8 cellular contexts compared by ENCODE assay signal in the genomic region with DNA sequence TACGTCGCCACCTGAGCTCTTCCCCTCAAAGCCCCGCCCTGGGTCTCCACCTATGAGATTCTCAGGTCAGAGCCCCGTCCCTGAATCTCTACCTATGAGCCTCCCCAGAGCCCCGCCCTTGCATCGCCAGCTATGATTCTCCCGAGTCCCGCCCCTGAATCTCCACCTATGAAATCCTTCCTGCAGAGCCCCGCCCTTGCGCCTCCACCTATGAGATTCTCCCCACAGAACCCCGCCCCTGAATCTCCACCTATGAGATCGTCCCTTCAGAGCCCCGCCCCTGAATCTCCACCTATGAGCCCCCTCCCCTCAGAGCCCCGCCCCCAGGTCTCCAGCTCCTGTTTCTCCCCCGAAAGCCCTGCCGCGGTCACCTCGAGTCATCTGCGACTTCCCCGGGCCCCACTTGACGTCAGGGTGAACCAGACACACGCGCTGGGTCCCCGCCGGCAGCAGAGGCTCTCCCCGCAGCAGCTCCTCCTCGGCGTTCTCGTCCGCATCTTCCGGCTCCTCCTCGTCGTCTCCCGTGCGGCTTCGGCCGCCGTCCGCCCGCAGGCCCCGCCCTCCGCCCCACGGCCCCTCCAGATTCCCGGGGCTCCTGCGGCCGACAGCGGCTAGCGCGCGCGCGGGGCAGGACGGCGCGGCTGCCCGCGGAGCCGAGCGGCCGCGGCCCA. TPM values are rescaled to one million over a fixed set of nuclear protein-coding genes. Genes with fewer than 3 reads are reported as not detected.
A peak's percentile ranks its signal among the peaks of the same experiment; 100 is the strongest.
DNase-seq lines count a peak whose midpoint lies in the region; FAIRE-seq and TF ChIP-seq lines count a peak whose summit lies in the region.

No MANE protein-coding gene starts in this region.

- H3K9me3 Mint-ChIP-seq in glutamatergic neuron (ENCODE audit: unreplicated experiment), result peaks cover 15% of the 10 kb centered on the region

- H3K9ac ChIP-seq in MM.1S (ENCODE audit: low read length), result peak overlapping the region; percentile 85

- H3K36me3 ChIP-seq in MM.1S (replicated peaks; ENCODE audit: insufficient read depth, low read length), result no peaks in the 10 kb centered on the region
- peaks cover 9% of the 10 kb centered on the region for H3K36me3 ChIP-seq in urinary bladder (ENCODE audit: insufficient read depth)

- DNase-seq in EH (ENCODE audit: low read depth) (peak; percentile 99), H54 (ENCODE audit: insufficient read length, low spot score) (peak; percentile 78), MM.1S (peak; percentile 97), glutamatergic neuron (peak; percentile 97), posterior vena cava (ENCODE audit: low spot score) (peak; percentile 99), NCI-H1436 treated with DMSO at 0.1 percent for 48 hours (lab: John Stamatoyannopoulos, UW) (no peak)
- peak; percentile 98 for DNase-seq in activated effector memory CD4-positive, alpha-beta T cell treated with anti-CD3 and anti-CD28 coated beads, Interleukin-2, amount 50 U/mL, for 16 hours

- peak overlapping the region; percentile 70 for H3K4me3 ChIP-seq in MM.1S (ENCODE audit: low read length)
- H3K4me3 ChIP-seq in urinary bladder (ENCODE audit: low read depth, low read length), result peak overlapping the region; percentile 93

- H3K27ac ChIP-seq in MM.1S (ENCODE audit: low read length) (peak overlapping the region; percentile 81; the same call in 1 of the 2 replicates), urinary bladder (ENCODE audit: low read depth) (peak overlapping the region; percentile 99)

- peak overlapping the region; percentile 89 for H3K4me3 Mint-ChIP-seq in glutamatergic neuron (ENCODE audit: unreplicated experiment)

- no peaks in the 10 kb centered on the region for H3K9me3 ChIP-seq in MM.1S (replicated peaks; ENCODE audit: insufficient read depth, low read length)

- no peaks in the 10 kb centered on the region for H3K27me3 ChIP-seq in MM.1S (replicated peaks; ENCODE audit: insufficient read depth, low read length)

- peaks cover 5% of the 10 kb centered on the region for H3K36me3 Mint-ChIP-seq in glutamatergic neuron (ENCODE audit: unreplicated experiment)

- H3K27me3 Mint-ChIP-seq in glutamatergic neuron (ENCODE audit: unreplicated experiment), result peaks cover 14% of the 10 kb centered on the region

- FAIRE-seq in H54 (lab: Jason Lieb, UNC), result no peak

- intact Hi-C loops in posterior vena cava (cut with DNase I), result no loop called here

- TF ChIP-seq CTCF in MM.1S (IDR thresholded peaks at IDR 0.05; ENCODE audit: low read length) (no peak), glutamatergic neuron (IDR thresholded peaks at IDR 0.05; ENCODE audit: partially characterized antibody, unreplicated experiment) (no peak)

- WGBS in urinary bladder, result under 1% methylated on average over 61 of the region's 61 CpGs

- H3K4me1 ChIP-seq in MM.1S (ENCODE audit: low read length) (no peaks in the 10 kb centered on the region), urinary bladder (ENCODE audit: insufficient read depth) (no peaks in the 10 kb centered on the region)

- H3F3A ChIP-seq in MM.1S (ENCODE audit: insufficient read depth, low read length), result no peaks in the 10 kb centered on the region

- H3K4me2 ChIP-seq in MM.1S (ENCODE audit: low read depth, low read length), result no peak overlapping the region

- no peaks in the 10 kb centered on the region for H3K9me2 ChIP-seq in MM.1S (replicated peaks; ENCODE audit: insufficient read depth, low read length)

- H3K4me1 Mint-ChIP-seq in glutamatergic neuron (ENCODE audit: low read depth, unreplicated experiment), result peaks cover 1% of the 10 kb centered on the region

- H4K20me1 ChIP-seq in MM.1S (ENCODE audit: insufficient read depth, low read length), result no peaks in the 10 kb centered on the region

- no peak overlapping the region for H2AFZ ChIP-seq in MM.1S (ENCODE audit: low read length)

- H3K27ac Mint-ChIP-seq in glutamatergic neuron (ENCODE audit: unreplicated experiment), result peak overlapping the region; percentile 91

- TF ChIP-seq POLR2A in H54 (IDR thresholded peaks at IDR 0.05; ENCODE audit: low read depth, low read length), result no peak

- H3K79me2 ChIP-seq in MM.1S (ENCODE audit: low read length), result peaks cover 9% of the 10 kb centered on the region

RNA-seq across cellular contexts. Expression of gene GTPBP6, which starts 0.4 kb away (rescaled TPM):
- total RNA-seq in glutamatergic neuron (ENCODE audit: unreplicated experiment) (52.3 TPM), posterior vena cava (10 to 100 TPM; 31.1 to 34.9 TPM), urinary bladder (10.0 TPM)
- 71.8 TPM for polyA plus RNA-seq in urinary bladder

RNA-seq across cellular contexts. Expression of gene PLCXD1, which starts 37.0 kb away (rescaled TPM):
- total RNA-seq in glutamatergic neuron (ENCODE audit: unreplicated experiment), result 36.4 TPM
- 1 to 10 TPM; 3.1 to 5.6 TPM for total RNA-seq in posterior vena cava
- total RNA-seq in urinary bladder, result 5.2 TPM
- 10.2 TPM for polyA plus RNA-seq in urinary bladder
